Comparison of ENCODE assay signal across 17 cellular contexts in genomic region chr9:91182429-91182828, GRCh38.
A peak's percentile ranks its signal among the peaks of the same experiment; 100 is the strongest.
DNase-seq lines count a peak whose midpoint lies in the region; ATAC-seq and TF ChIP-seq lines count a peak whose summit lies in the region.
"Had no signal": no experiment of that assay in that cellular context is flagged by ENCODE, and none has a peak within 500 bp of the region (broad histone marks: within the 10 kb centered on the region; RNA-seq: fewer than 3 reads in every experiment).

No MANE protein-coding gene starts in this region.

- H3K9me3 Mint-ChIP-seq in GM23338 (peaks cover 1% of the 10 kb centered on the region; the same call in 1 of the 3 replicates), nephron (no peaks in the 10 kb centered on the region)
- no peaks in the 10 kb centered on the region for H3K9me3 Mint-ChIP-seq in activated CD4-positive, alpha-beta T cell treated with anti-CD3 and anti-CD28 coated beads for 36 hours (ENCODE audit: low read depth)
- H3K9me3 Mint-ChIP-seq: dendritic cell treated with granulocyte-macrophage colony-stimulating factor and Interleukin-4, amounts not matched to agents 40 ng/mL and 50 ng/mL, for 4 days; naive B cell had no signal

- DNase-seq in GM23338 (ENCODE audit: low spot score), result peak; percentile 26
- DNase-seq in NCI-H226, result peak; percentile 72
- DNase-seq in epithelial cell of esophagus (ENCODE audit: low read depth), result peak; percentile 98
- DNase-seq in activated CD4-positive, alpha-beta T cell treated with anti-CD3 and anti-CD28 coated beads for 36 hours, result no peak
- no peak for DNase-seq in RKO (ENCODE audit: low spot score)
- DNase-seq in cerebellum (ENCODE audit: low spot score), result no peak
- DNase-seq in pons (ENCODE audit: low spot score), result no peak
- DNase-seq: activated CD4-positive, CD25-positive, alpha-beta regulatory T cell; foreskin melanocyte; HFFc6; naive B cell; NCI-H146; NK-92 treated with Interleukin-12 subunit alpha and Interleukin-12 subunit beta, amount 100 ng/mL, for 24 hours; sigmoid colon had no signal

- no peak overlapping the region for H3K27ac ChIP-seq in GM23338 (ENCODE audit: low read depth)
- H3K27ac ChIP-seq: adrenal gland, sigmoid colon had no signal

- H3K27ac Mint-ChIP-seq in GM23338 (no peak overlapping the region), nephron (peak overlapping the region; percentile 7 to 57 (median 36))
- no peak overlapping the region for H3K27ac Mint-ChIP-seq in activated CD4-positive, alpha-beta T cell treated with anti-CD3 and anti-CD28 coated beads for 36 hours
- H3K27ac Mint-ChIP-seq: dendritic cell treated with granulocyte-macrophage colony-stimulating factor and Interleukin-4, amounts not matched to agents 40 ng/mL and 50 ng/mL, for 4 days; HFFc6 had no signal

- H3K27me3 ChIP-seq in GM23338 (ENCODE audit: insufficient read depth), result no peaks in the 10 kb centered on the region
- H3K27me3 ChIP-seq: adrenal gland, sigmoid colon had no signal

- peak; percentile 31; the same call in 2 of the 3 replicates for ATAC-seq in GM23338
- ATAC-seq in activated CD4-positive, alpha-beta T cell treated with anti-CD3 and anti-CD28 coated beads for 36 hours, result no peak

- no peaks in the 10 kb centered on the region for H3F3A ChIP-seq in GM23338 (replicated peaks; ENCODE audit: low read depth)

- no peaks in the 10 kb centered on the region for H4K20me1 ChIP-seq in GM23338 (replicated peaks; ENCODE audit: insufficient read depth)

- peaks cover 5% of the 10 kb centered on the region; the same call in 2 of the 3 replicates for H3K4me1 Mint-ChIP-seq in GM23338
- H3K4me1 Mint-ChIP-seq in nephron, result peaks cover 14% of the 10 kb centered on the region
- peaks cover 39% of the 10 kb centered on the region for H3K4me1 Mint-ChIP-seq in activated CD4-positive, alpha-beta T cell treated with anti-CD3 and anti-CD28 coated beads for 36 hours

- CTCF ChIA-PET in activated CD4-positive, alpha-beta T cell treated with anti-CD3 and anti-CD28 coated beads for 36 hours (lab: Charles Lee), result interaction anchor here (0.6 to 0.7 kb wide), 2 partner anchors 10 to 261 kb away, joined by 3 read pairs; no protein-coding TSS in a partner anchor

- H3K36me3 ChIP-seq in GM23338 (ENCODE audit: insufficient read depth), result no peaks in the 10 kb centered on the region
- H3K36me3 ChIP-seq: adrenal gland, sigmoid colon had no signal

- POLR2A ChIA-PET in activated CD4-positive, alpha-beta T cell treated with anti-CD3 and anti-CD28 coated beads for 36 hours (lab: Charles Lee), result no interaction called here

- no peak overlapping the region for H3K4me3 Mint-ChIP-seq in GM23338
- H3K4me3 Mint-ChIP-seq in nephron, result no peak overlapping the region
- no peak overlapping the region for H3K4me3 Mint-ChIP-seq in activated CD4-positive, alpha-beta T cell treated with anti-CD3 and anti-CD28 coated beads for 36 hours
- H3K4me3 Mint-ChIP-seq: dendritic cell treated with granulocyte-macrophage colony-stimulating factor and Interleukin-4, amounts not matched to agents 40 ng/mL and 50 ng/mL, for 4 days; HFFc6 had no signal

- H3K79me2 ChIP-seq in GM23338 (replicated peaks; ENCODE audit: insufficient read depth), result no peaks in the 10 kb centered on the region

- no peaks in the 10 kb centered on the region for H3K4me1 ChIP-seq in GM23338 (ENCODE audit: insufficient read depth)
- H3K4me1 ChIP-seq: adrenal gland had no signal

- peaks cover 4% of the 10 kb centered on the region for H3K27me3 Mint-ChIP-seq in GM23338 (ENCODE audit: insufficient read depth, low read depth, poor library complexity)
- H3K27me3 Mint-ChIP-seq in nephron (ENCODE audit: low read depth), result peaks cover 2% of the 10 kb centered on the region
- no peaks in the 10 kb centered on the region for H3K27me3 Mint-ChIP-seq in activated CD4-positive, alpha-beta T cell treated with anti-CD3 and anti-CD28 coated beads for 36 hours
- H3K27me3 Mint-ChIP-seq: dendritic cell treated with granulocyte-macrophage colony-stimulating factor and Interleukin-4, amounts not matched to agents 40 ng/mL and 50 ng/mL, for 4 days; naive B cell had no signal

- no peak overlapping the region for H2AFZ ChIP-seq in GM23338

- no peak overlapping the region for H3K4me2 ChIP-seq in GM23338

- H3K9me2 ChIP-seq in GM23338 (ENCODE audit: insufficient read depth), result no peaks in the 10 kb centered on the region

- TF ChIP-seq CTCF in GM23338 (conservative IDR thresholded peaks at IDR 0.05; ENCODE audit: low read depth in 2 of 2) (peak in 1 of 2 experiments; percentile 28; a peak in 2 of 4 replicates), epithelial cell of esophagus (IDR thresholded peaks at IDR 0.05; ENCODE audit: insufficient read depth, low read depth, low read length, missing control alignments) (no peak), nephron (IDR thresholded peaks at IDR 0.05; ENCODE audit: unreplicated experiment in 3 of 3) (no peak)

- intact Hi-C loops in activated CD4-positive, alpha-beta T cell treated with anti-CD3 and anti-CD28 coated beads for 36 hours (cut with DNase I, micrococcal nuclease), result no loop called here

- H3K4me3 ChIP-seq in GM23338 (no peak overlapping the region), epithelial cell of esophagus (ENCODE audit: low read length) (no peak overlapping the region)
- H3K4me3 ChIP-seq: adrenal gland, sigmoid colon had no signal

- H3K36me3 Mint-ChIP-seq in GM23338 (ENCODE audit: low read depth) (no peaks in the 10 kb centered on the region), nephron (ENCODE audit: low read depth) (peaks cover 3% of the 10 kb centered on the region)
- H3K36me3 Mint-ChIP-seq in activated CD4-positive, alpha-beta T cell treated with anti-CD3 and anti-CD28 coated beads for 36 hours (ENCODE audit: low read depth), result no peaks in the 10 kb centered on the region
- H3K36me3 Mint-ChIP-seq: naive B cell had no signal

TF ChIP-seq in GM23338, 12 proteins besides CTCF, POLR2A, EP300 and RAD21 (continues in another document):
- TF ChIP-seq EZH2phosphoT487 (IDR thresholded peaks at IDR 0.05; ENCODE audit: unreplicated experiment) (no peak), STAT1 (IDR thresholded peaks at IDR 0.05; ENCODE audit: unreplicated experiment) (no peak), CREB1 (CRISPR knock-in tag; IDR thresholded peaks at IDR 0.05; ENCODE audit: low read depth) (no peak), ETS1 (IDR thresholded peaks at IDR 0.05) (no peak), ZNF331 (CRISPR knock-in tag; IDR thresholded peaks at IDR 0.05; ENCODE audit: low read depth) (no peak), NANOG (IDR thresholded peaks at IDR 0.05; ENCODE audit: borderline replicate concordance) (no peak)

Comparison
In these comparisons a context has a peak if more than half of its experiments do, and no peak if none do; other contexts are left out.
1. DNase-seq: peak in GM23338 (single experiment), NCI-H226 (single experiment) and epithelial cell of esophagus (single experiment); none in activated CD4-positive, alpha-beta T cell treated with anti-CD3 and anti-CD28 coated beads for 36 hours (single experiment), RKO (single experiment), cerebellum (single experiment) and pons (single experiment).
2. H3K27ac Mint-ChIP-seq: peak in nephron (3 of 3); none in GM23338 (single experiment) and activated CD4-positive, alpha-beta T cell treated with anti-CD3 and anti-CD28 coated beads for 36 hours (single experiment).